In the genomic region with DNA sequence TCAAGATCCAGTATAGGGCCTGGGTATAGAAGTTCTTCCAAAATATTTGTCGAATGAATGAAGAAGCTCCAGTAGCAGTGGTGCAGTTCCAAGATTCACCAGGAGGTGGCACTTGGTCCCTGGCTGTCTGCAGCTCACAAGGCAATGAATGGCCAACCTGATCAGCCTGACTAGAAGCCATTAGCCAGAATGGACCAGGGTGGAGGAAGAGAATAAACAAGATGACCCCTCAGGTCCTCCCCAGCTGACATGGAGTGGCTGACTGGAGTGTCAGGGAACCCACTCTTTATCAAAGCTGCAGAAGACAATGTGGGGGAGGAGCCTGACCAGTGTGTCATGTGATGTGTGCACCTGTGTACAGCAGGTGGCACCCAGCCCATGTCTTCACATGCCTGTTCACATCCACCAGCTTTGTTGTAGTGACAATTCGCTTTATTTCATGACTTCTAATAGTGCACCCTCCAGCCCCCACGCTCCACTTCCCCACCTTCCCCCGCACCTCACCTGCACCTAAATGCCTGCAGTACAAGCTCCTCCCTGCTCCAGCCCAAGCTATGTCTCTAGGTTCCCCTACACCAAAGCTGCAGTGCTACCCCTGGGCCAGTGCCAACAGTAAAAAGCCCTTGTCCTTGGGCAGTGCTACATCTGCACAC, we compare ENCODE assay signal across 8 cellular contexts. TPM values are rescaled to one million over a fixed set of nuclear protein-coding genes. Genes with fewer than 3 reads are reported as not detected.
A peak's percentile ranks its signal among the peaks of the same experiment; 100 is the strongest.
DNase-seq lines count a peak whose midpoint lies in the region; ATAC-seq and TF ChIP-seq lines count a peak whose summit lies in the region.

No MANE protein-coding gene starts in this region.

- no peaks in the 10 kb centered on the region for H3K4me1 ChIP-seq in GM23338 (ENCODE audit: insufficient read depth)

- DNase-seq in AG09309 (ENCODE audit: low read depth) (no peak), GM23338 (ENCODE audit: low spot score) (peak; percentile 86), NCI-H2171 (lab: John Stamatoyannopoulos, UW) (peak; percentile 84), brain pericyte (ENCODE audit: low read depth, low spot score) (peak; percentile 69), iPS-NIHi7 (ENCODE audit: extremely low spot score) (peak; percentile 72)
- DNase-seq in stimulated activated CD4-positive, alpha-beta T cell treated with anti-CD3 and anti-CD28 coated beads, Interleukin-15, amount 100 ng/mL, for 1 hour (ENCODE audit: low read depth in 1 of 2, low spot score in 1 of 2) = peak; percentile 74

- no peaks in the 10 kb centered on the region for H3K79me2 ChIP-seq in GM23338 (replicated peaks; ENCODE audit: insufficient read depth)

- H4K20me1 ChIP-seq in GM23338 (replicated peaks; ENCODE audit: insufficient read depth) = no peaks in the 10 kb centered on the region

- H3K4me1 Mint-ChIP-seq in GM23338 = peaks cover 10% of the 10 kb centered on the region

- H3K9me3 Mint-ChIP-seq in GM23338 = peaks cover 10% of the 10 kb centered on the region; the same call in 2 of the 3 replicates

- peaks cover 4% of the 10 kb centered on the region; the same call in 1 of the 3 replicates for H3K36me3 Mint-ChIP-seq in GM23338 (ENCODE audit: low read depth)

- no peak overlapping the region for H3K27ac Mint-ChIP-seq in GM23338

- peaks cover 38% of the 10 kb centered on the region for H3K27me3 ChIP-seq in GM23338 (ENCODE audit: insufficient read depth)

- H3K27me3 Mint-ChIP-seq in GM23338 (ENCODE audit: insufficient read depth, low read depth, poor library complexity) = peaks cover 46% of the 10 kb centered on the region

- no peaks in the 10 kb centered on the region for H3K36me3 ChIP-seq in GM23338 (ENCODE audit: insufficient read depth)

- no peaks in the 10 kb centered on the region; the same call in 1 of the 2 replicates for H3F3A ChIP-seq in GM23338 (replicated peaks; ENCODE audit: low read depth)

- TF ChIP-seq CTCF in AG09309 (IDR thresholded peaks at IDR 0.05; ENCODE audit: control insufficient read depth, insufficient read depth, low read depth, low read length, missing control alignments) (peak; percentile 98), GM23338 (conservative IDR thresholded peaks at IDR 0.05; ENCODE audit: low read depth in 2 of 2) (peak; percentile 94 to 98), VCaP (conservative IDR thresholded peaks at IDR 0.05) (peak; percentile 96)

- H3K27ac ChIP-seq in GM23338 (ENCODE audit: low read depth) (no peak overlapping the region), VCaP (0 out of 2 replicates have a peak overlapping the region, but pooled peaks have one; percentile 15)

- no peak overlapping the region for H3K4me2 ChIP-seq in GM23338

- no peaks in the 10 kb centered on the region for H3K9me2 ChIP-seq in GM23338 (ENCODE audit: insufficient read depth)

- H3K4me3 Mint-ChIP-seq in GM23338 = no peak overlapping the region

- peak; percentile 6 for ATAC-seq in GM23338
- ATAC-seq in GM19455 (IDR thresholded peaks at IDR 0.05; ENCODE audit: unreplicated experiment) = no peak

- H3K4me3 ChIP-seq in AG09309 (ENCODE audit: control insufficient read depth, low read depth, low read length) = peak overlapping the region; percentile 76
- no peak overlapping the region for H3K4me3 ChIP-seq in GM23338

- H2AFZ ChIP-seq in GM23338 = no peak overlapping the region

TF ChIP-seq in GM23338, 12 proteins besides CTCF, POLR2A, EP300 and RAD21:
- TF ChIP-seq CREB1 (CRISPR knock-in tag; IDR thresholded peaks at IDR 0.05; ENCODE audit: low read depth) = no peak

RNA-seq across cellular contexts. Expression of a gene that starts 3.0 kb away (rescaled TPM):
- 0.49 and 2.1 TPM in 2 replicates for total RNA-seq in GM23338 (2014; rRNA removed; shearing (Covaris generic))
- 0.27 and 0.35 TPM in 2 replicates for polyA plus RNA-seq in GM23338 (2016; fragmentation: Nextera tagmentation; extraction: Ambion mirVana)
